In genomic region chr6:108667984-108668383, GRCh38 we compare ENCODE assay signal across 16 cellular contexts.
DNase-seq lines count a peak whose midpoint lies in the region; ATAC-seq, FAIRE-seq and TF ChIP-seq lines count a peak whose summit lies in the region.
"Had no signal": no experiment of that assay in that cellular context is flagged by ENCODE, and none has a peak within 500 bp of the region (broad histone marks: within the 10 kb centered on the region; RNA-seq: fewer than 3 reads in every experiment).

No MANE protein-coding gene starts in this region.

- H3K4me3 ChIP-seq in A673 (ENCODE audit: low read depth, low read length, poor library complexity, severe bottlenecking): no peak overlapping the region
- H3K4me3 ChIP-seq: adrenal gland, vagina had no signal

- DNase-seq in AG08395 (ENCODE audit: low spot score) (peak; percentile 51), RWPE1 (ENCODE audit: low spot score) (no peak), frontal cortex (ENCODE audit: low spot score in 2 of 2) (peak; percentile 20 to 42), A673 (ENCODE audit: low spot score) (no peak), T-cell (no peak), kidney glomerular epithelial cell (lab: John Stamatoyannopoulos, UW) (no peak)
- DNase-seq: ACHN, adrenal gland, DMS 273 treated with DMSO at 0.1 percent for 48 hours, GOT3, NCI-H1092, NCI-H524, SHP77 treated with DMSO at 0.1 percent for 48 hours had no signal

- H3K4me1 Mint-ChIP-seq in nephron (peaks cover 45% of the 10 kb centered on the region), T-cell (peaks cover 46 to 62% (median 49%) of the 10 kb centered on the region in 3 donors)

- CTCF ChIA-PET in RWPE1 (lab: Yijun Ruan, JAX): no interaction called here
- CTCF ChIA-PET in A673 (lab: Charles Lee): no interaction called here
- CTCF ChIA-PET in T-cell (lab: Charles Lee): no interaction called here

- no peaks in the 10 kb centered on the region for H3K9me3 ChIP-seq in A673 (ENCODE audit: low read depth, low read length, poor library complexity, severe bottlenecking)
- H3K9me3 ChIP-seq: adrenal gland, vagina had no signal

- no peaks in the 10 kb centered on the region for H3K36me3 ChIP-seq in A673 (ENCODE audit: insufficient read depth, low read length, poor library complexity, severe bottlenecking)

- intact Hi-C loops in A673 (cut with micrococcal nuclease; ENCODE audit: unreplicated experiment): no loop called here

- H3K4me3 Mint-ChIP-seq in nephron (peak overlapping the region in 1 of 3 experiments; percentile 10), T-cell (no peak overlapping the region)

- no TSS peak for BruUV-seq in A673 (replicated peaks; lab: Mats Ljungman, UMichigan)

- H3K27ac Mint-ChIP-seq in nephron (peak overlapping the region; percentile 62 to 87 (median 65)), T-cell (no peak overlapping the region)

- peak overlapping the region; percentile 20; the same call in 1 of the 2 replicates for H3K27ac ChIP-seq in RWPE1
- H3K27ac ChIP-seq in A673 (ENCODE audit: low read depth, low read length, poor library complexity, severe bottlenecking): no peak overlapping the region
- H3K27ac ChIP-seq: adrenal gland, vagina had no signal

- no peaks in the 10 kb centered on the region for H3K9me3 Mint-ChIP-seq in nephron
- H3K9me3 Mint-ChIP-seq in T-cell: no peaks in the 10 kb centered on the region

- H3K4me1 ChIP-seq in A673 (ENCODE audit: insufficient read depth, low read length, poor library complexity, severe bottlenecking): no peaks in the 10 kb centered on the region

- ATAC-seq in GM21576 (IDR thresholded peaks at IDR 0.05; ENCODE audit: unreplicated experiment) (no peak), T-cell (replicated peaks in 1 of 4) (no peak)

- FAIRE-seq in frontal cortex (lab: Jason Lieb, UNC): no peak

- H3K27me3 ChIP-seq in A673 (replicated peaks; ENCODE audit: insufficient read depth, low read depth, low read length, poor library complexity): no peaks in the 10 kb centered on the region
- H3K27me3 ChIP-seq: adrenal gland, vagina had no signal

- TF ChIP-seq CTCF in RWPE1 (conservative IDR thresholded peaks at IDR 0.05; ENCODE audit: low read depth) (no peak), nephron (IDR thresholded peaks at IDR 0.05; ENCODE audit: unreplicated experiment in 3 of 3) (no peak), A673 (conservative IDR thresholded peaks at IDR 0.05; ENCODE audit: low read depth, low read length) (no peak)

- peaks cover 5% of the 10 kb centered on the region for H3K27me3 Mint-ChIP-seq in nephron (ENCODE audit: low read depth)
- no peaks in the 10 kb centered on the region for H3K27me3 Mint-ChIP-seq in T-cell

- H3K36me3 Mint-ChIP-seq in nephron (ENCODE audit: low read depth) (peaks cover 33% of the 10 kb centered on the region), T-cell (peaks cover 41% of the 10 kb centered on the region)

- POLR2A ChIA-PET in RWPE1 (lab: Yijun Ruan, JAX; ENCODE audit: low non-redundant PET) (interaction anchor here (0.6 kb wide), 1 partner anchor 52 kb away, joined by 10 read pairs; no protein-coding TSS in a partner anchor), A673 (lab: Charles Lee; ENCODE audit: low non-redundant PET) (no interaction called here), T-cell (lab: Charles Lee) (no interaction called here)

Comparison
In these comparisons a context has a peak if more than half of its experiments do, and no peak if none do; other contexts are left out.
1. DNase-seq: peak in AG08395 (single experiment) and frontal cortex (2 of 2); none in RWPE1 (single experiment), A673 (single experiment), T-cell (0 of 34) and kidney glomerular epithelial cell (single experiment).
2. H3K27ac Mint-ChIP-seq: peak in nephron (3 of 3); none in T-cell (0 of 2).